ENCODE assay signal across 8 cellular contexts in genomic region chr22:50507421-50507990, GRCh38. TPM values are rescaled to one million over a fixed set of nuclear protein-coding genes. Genes with fewer than 3 reads are reported as not detected.
A peak's percentile ranks its signal among the peaks of the same experiment; 100 is the strongest.
DNase-seq lines count a peak whose midpoint lies in the region; ATAC-seq and TF ChIP-seq lines count a peak whose summit lies in the region.

Gene LMF2 (minus strand): TSS chr22:50507702. CDS start chr22:50507675, 27 bp downstream.

- H3K4me1 Mint-ChIP-seq in activated naive CD8-positive, alpha-beta T cell (ENCODE audit: low read depth): peaks cover 12% of the 10 kb centered on the region

- 0 to 1% methylated on average over 25 to 47 of the region's 62 CpGs for WGBS in heart right ventricle, 2 donors
- WGBS in psoas muscle, 3 donors: 0% methylated on average over 18 to 56 of the region's 62 CpGs

- H3K36me3 Mint-ChIP-seq in activated naive CD8-positive, alpha-beta T cell: no peaks in the 10 kb centered on the region

- H3K4me1 ChIP-seq in heart right ventricle (peaks cover 13 to 33% (median 27%) of the 10 kb centered on the region in 9 donors), psoas muscle (peaks cover 17% of the 10 kb centered on the region)

- peak within 1 kb of the TSS; percentile 96 for H3K27ac Mint-ChIP-seq in activated naive CD8-positive, alpha-beta T cell

- no peaks in the 10 kb centered on the region for H3K27me3 ChIP-seq in AG04450 (ENCODE audit: control insufficient read depth, insufficient read depth, low read length)
- no peaks in the 10 kb centered on the region for H3K27me3 ChIP-seq in heart right ventricle
- no peaks in the 10 kb centered on the region for H3K27me3 ChIP-seq in psoas muscle (ENCODE audit: insufficient read depth in 3 of 3, low read length in 2 of 3)

- TF ChIP-seq CTCF in AG04450 (IDR thresholded peaks at IDR 0.05; ENCODE audit: low read depth, low read length) (no peak), heart right ventricle (IDR thresholded peaks at IDR 0.05) (peak in 3 of 9 donors; percentile 17 to 29 (median 28)), psoas muscle (IDR thresholded peaks at IDR 0.05) (peak; percentile 4)

- ATAC-seq in GM19324 (IDR thresholded peaks at IDR 0.05; ENCODE audit: low FRiP score, unreplicated experiment) (peak; percentile 55), HG03457 (IDR thresholded peaks at IDR 0.05; ENCODE audit: unreplicated experiment) (peak; percentile 42), heart right ventricle (peak; percentile 81 to 89 (median 86)), psoas muscle (peak; percentile 81 to 86 (median 84))

- intact Hi-C loops in heart right ventricle (cut with DNase I): loop anchor here in 5 of 10 donors (1.0 to 10.0 kb wide), 3 partner anchors 32 to 263 kb away; partner anchors contain the start of genes TUBGCP6 (in 4 of the 5) and SBF1 (in 3 of the 5)
- intact Hi-C loops in psoas muscle (cut with DNase I): loop anchor here (5.0 to 10.0 kb wide), 2 partner anchors 70 to 253 kb away; partner anchors contain the start of genes CPT1B (in 2 of the 2) and HDAC10 (in 1 of the 2)

- DNase-seq in AG04450 (ENCODE audit: low read depth, low spot score): no peak
- DNase-seq in SKM-1 (lab: John Stamatoyannopoulos, UW; ENCODE audit: unreplicated experiment): peak; percentile 94
- peak; percentile 90 to 94 for DNase-seq in heart right ventricle
- peak; percentile 90 to 96 for DNase-seq in psoas muscle
- peak; percentile 92 for DNase-seq in ureter (ENCODE audit: low spot score)

- H3K4me3 Mint-ChIP-seq in activated naive CD8-positive, alpha-beta T cell: peak within 1 kb of the TSS; percentile 93

- H3K9me3 ChIP-seq in AG04450 (ENCODE audit: control insufficient read depth, insufficient read depth, low read length): no peaks in the 10 kb centered on the region; the same call in 1 of the 2 replicates
- no peaks in the 10 kb centered on the region for H3K9me3 ChIP-seq in heart right ventricle
- no peaks in the 10 kb centered on the region for H3K9me3 ChIP-seq in psoas muscle

- CTCF ChIA-PET in AG04450 (lab: Charles Lee): interaction anchor here (0.7 to 4.2 kb wide), 4 partner anchors 9 to 113 kb away, joined by 4 to 28 read pairs (median 6); partner anchors contain the start of genes SCO2 and SYCE3

- H3K27ac ChIP-seq in AG04450 (ENCODE audit: low read depth, low read length): peak within 1 kb of the TSS; percentile 68
- H3K27ac ChIP-seq in heart right ventricle: peak within 1 kb of the TSS; percentile 64 to 97 (median 94)
- peak within 1 kb of the TSS; percentile 85 for H3K27ac ChIP-seq in psoas muscle

- H3K9me3 Mint-ChIP-seq in activated naive CD8-positive, alpha-beta T cell (ENCODE audit: low read depth): no peaks in the 10 kb centered on the region

- H3K4me3 ChIP-seq in AG04450 (ENCODE audit: low read depth, low read length): peak within 1 kb of the TSS; percentile 99
- H3K4me3 ChIP-seq in heart right ventricle: peak within 1 kb of the TSS; percentile 75 to 100 (median 94)
- H3K4me3 ChIP-seq in psoas muscle: peak within 1 kb of the TSS; percentile 89

- no peaks in the 10 kb centered on the region for H3K27me3 Mint-ChIP-seq in activated naive CD8-positive, alpha-beta T cell

- POLR2A ChIA-PET in AG04450 (lab: Yijun Ruan, JAX): interaction anchor here (0.8 to 1.9 kb wide), 6 partner anchors 9 to 75 kb away, joined by 3 to 29 read pairs (median 4); partner anchors contain the start of genes CHKB and SCO2

- H3K36me3 ChIP-seq in heart right ventricle (peaks cover 3 to 48% (median 23%) of the 10 kb centered on the region in 9 donors), psoas muscle (ENCODE audit: insufficient read depth in 1 of 2, low read depth in 1 of 2) (peaks cover 0 to 45% of the 10 kb centered on the region in 2 donors)

RNA-seq across cellular contexts. Expression of gene LMF2, which starts in this region (rescaled TPM):
- 25.7 and 46.6 TPM in 2 replicates for polyA plus RNA-seq in AG04450 (2011; rRNA removed)
- 23.1 and 28.0 TPM in 2 replicates for polyA minus RNA-seq in AG04450 (2011; rRNA and poly(A)+ RNA removed)
- total RNA-seq in heart right ventricle: 10 to 100 TPM; 18.8 to 37.5 (median 22.9) TPM
- 10 to 100 TPM; 40.4 to 42.5 TPM for polyA plus RNA-seq in heart right ventricle
- 10 to 100 TPM; 16.7 to 18.6 (median 17.3) TPM for total RNA-seq in psoas muscle
- 10 to 100 TPM; 14.9 to 24.1 (median 15.6) TPM for polyA plus RNA-seq in psoas muscle
- 63.6 TPM for total RNA-seq in ureter
